ENCODE assay signal across 20 cellular contexts in genomic region chr12:57826400-57826799, GRCh38.
"Had no signal": no experiment of that assay in that cellular context is flagged by ENCODE, and none has a peak within 500 bp of the region (broad histone marks: within the 10 kb centered on the region; RNA-seq: fewer than 3 reads in every experiment).

No MANE protein-coding gene starts in this region.

- H3K27ac Mint-ChIP-seq: activated CD4-positive, alpha-beta memory T cell treated with anti-CD3 and anti-CD28 coated beads, Interleukin-2, amount 10 ng/mL, durations not matched to agents 7 days and 5 days; activated naive CD8-positive, alpha-beta T cell treated with anti-CD3 and anti-CD28 coated beads for 36 hours; mesothelial cell of epicardium had no signal

- ATAC-seq: esophagus mucosa, heart right ventricle, left ventricle myocardium superior, SK-N-SH treated with all-trans-retinoic acid at 6 μM for 48 hours, T-cell had no signal

- DNase-seq: activated CD4-positive, alpha-beta memory T cell treated with anti-CD3 and anti-CD28 coated beads, Interleukin-2, amount 10 ng/mL, durations not matched to agents 7 days and 5 days; activated CD4-positive, alpha-beta T cell treated with anti-CD3 and anti-CD28 coated beads for 48 hours; activated CD4-positive, CD25-positive, alpha-beta regulatory T cell; activated effector memory CD4-positive, alpha-beta T cell treated with Interleukin-2 at 50 U/mL for 16 hours; activated naive CD8-positive, alpha-beta T cell treated with anti-CD3 and anti-CD28 coated beads for 36 hours; activated T-cell treated with anti-CD3 and anti-CD28 coated beads, Interleukin-2, amount 50 U/mL, for 48 hours; heart right ventricle; immature natural killer cell; kidney glomerular epithelial cell; left ventricle myocardium superior; stimulated activated naive CD4-positive, alpha-beta T cell; T-cell; T-helper 9 cell had no signal

- H3K4me3 Mint-ChIP-seq: activated CD4-positive, alpha-beta memory T cell treated with anti-CD3 and anti-CD28 coated beads, Interleukin-2, amount 10 ng/mL, durations not matched to agents 7 days and 5 days; activated naive CD8-positive, alpha-beta T cell treated with anti-CD3 and anti-CD28 coated beads for 36 hours; brain; immature natural killer cell; mesothelial cell of epicardium; T-cell had no signal

- H3K9me3 ChIP-seq: heart right ventricle, tibial nerve, vagina had no signal

- H3K27ac ChIP-seq: vagina had no signal

- H3K27me3 ChIP-seq: heart right ventricle, tibial nerve, vagina had no signal

- H3K4me3 ChIP-seq: coronary artery, heart right ventricle, tibial nerve, vagina had no signal

- H3K27me3 Mint-ChIP-seq: activated CD4-positive, alpha-beta memory T cell treated with anti-CD3 and anti-CD28 coated beads, Interleukin-2, amount 10 ng/mL, durations not matched to agents 7 days and 5 days; activated naive CD8-positive, alpha-beta T cell treated with anti-CD3 and anti-CD28 coated beads for 36 hours; T-cell had no signal

- H3K9me3 Mint-ChIP-seq: activated CD4-positive, alpha-beta memory T cell treated with anti-CD3 and anti-CD28 coated beads, Interleukin-2, amount 10 ng/mL, durations not matched to agents 7 days and 5 days; activated naive CD8-positive, alpha-beta T cell treated with anti-CD3 and anti-CD28 coated beads for 36 hours; brain; immature natural killer cell; mesothelial cell of epicardium; T-cell had no signal
